In genomic region chr5:69415584-69415958, GRCh38 we compare ENCODE assay signal across 9 cellular contexts. TPM values are rescaled to one million over a fixed set of nuclear protein-coding genes. Genes with fewer than 3 reads are reported as not detected.
DNase-seq lines count a peak whose midpoint lies in the region; ATAC-seq, FAIRE-seq and TF ChIP-seq lines count a peak whose summit lies in the region.
"Had no signal": no experiment of that assay in that cellular context is flagged by ENCODE, and none has a peak within 500 bp of the region (broad histone marks: within the 10 kb centered on the region; RNA-seq: fewer than 3 reads in every experiment).

No MANE protein-coding gene starts in this region.

- DNase-seq in A549 (ENCODE audit: low read depth in 1 of 2, low spot score in 1 of 2) (no peak), breast epithelium (ENCODE audit: low spot score in 2 of 2) (peak in 1 of 2 donors; percentile 27), memory B cell (ENCODE audit: low spot score in 2 of 2) (no peak), mesenteric fat pad (ENCODE audit: low spot score) (no peak)
- no peak for DNase-seq in effector CD4-positive, alpha-beta T cell
- DNase-seq in stimulated activated naive CD4-positive, alpha-beta T cell (lab: John Stamatoyannopoulos, UW): no peak

- TF ChIP-seq POLR2A in A549 (IDR thresholded peaks at IDR 0.05; ENCODE audit: low read length) (no peak), breast epithelium (IDR thresholded peaks at IDR 0.05) (no peak)

- TF ChIP-seq CTCF in A549 (IDR thresholded peaks at IDR 0.05) (no peak), HEK293 (tag by site-specific recombination; IDR thresholded peaks at IDR 0.05) (no peak), breast epithelium (IDR thresholded peaks at IDR 0.05) (no peak)

- CTCF ChIA-PET in A549 (lab: Yijun Ruan, JAX): interaction anchor here (1.1 to 1.4 kb wide), 3 partner anchors 68 to 81 kb away, joined by 3 to 4 read pairs (median 3); no protein-coding TSS in a partner anchor
- CTCF ChIA-PET in HEK293 (lab: Yijun Ruan, JAX): interaction anchor here (0.6 kb wide), 1 partner anchor 453 kb away, joined by 4 read pairs; no protein-coding TSS in a partner anchor

- H3K27ac Mint-ChIP-seq in memory B cell: no peak overlapping the region

- peak overlapping the region; percentile 77 to 89 for H3K27ac ChIP-seq in A549
- H3K27ac ChIP-seq in HEK293 (ENCODE audit: extremely low read depth, low read depth, low read length): peak overlapping the region; percentile 88; the same call in 1 of the 2 replicates
- peak overlapping the region; percentile 90 to 94 for H3K27ac ChIP-seq in breast epithelium
- H3K27ac ChIP-seq: SK-N-MC had no signal

- TF ChIP-seq RAD21 in A549 (conservative IDR thresholded peaks at IDR 0.05 in 1 of 2, IDR thresholded peaks at IDR 0.05 in 1 of 2): no peak

- intact Hi-C loops in breast epithelium (cut with DNase I; ENCODE audit: low total_unique reads): no loop called here

- H3K4me1 ChIP-seq in A549 (peaks cover 7% of the 10 kb centered on the region; the same call in 1 of the 3 replicates), HEK293 (ENCODE audit: control insufficient read depth, insufficient read depth, low read length) (no peaks in the 10 kb centered on the region; the same call in 1 of the 2 replicates), breast epithelium (no peaks in the 10 kb centered on the region)

- no peak for FAIRE-seq in A549 (lab: Jason Lieb, UNC)

- H3K9me3 ChIP-seq in A549: no peaks in the 10 kb centered on the region
- no peaks in the 10 kb centered on the region for H3K9me3 ChIP-seq in HEK293 (ENCODE audit: control insufficient read depth, insufficient read depth, low read depth, low read length)
- no peaks in the 10 kb centered on the region for H3K9me3 ChIP-seq in breast epithelium

- ATAC-seq in A549 (no peak), memory B cell (ENCODE audit: low read depth) (no peak), GM18498 (IDR thresholded peaks at IDR 0.05; ENCODE audit: unreplicated experiment) (no peak)

- peak overlapping the region; percentile 76 for H3K4me3 ChIP-seq in A549
- H3K4me3 ChIP-seq in HEK293 (ENCODE audit: low read depth, low read length): peak overlapping the region; percentile 79
- H3K4me3 ChIP-seq in breast epithelium: peak overlapping the region; percentile 46 to 77 (median 73)
- H3K4me3 ChIP-seq: SK-N-MC had no signal

- no peaks in the 10 kb centered on the region for H3K27me3 ChIP-seq in breast epithelium

- 56% methylated on average over 18 of the region's 18 CpGs for WGBS in A549 (ENCODE audit: missing lambda C conversion rate)

- H3K27me3 Mint-ChIP-seq in memory B cell: no peaks in the 10 kb centered on the region

- peaks cover 6% of the 10 kb centered on the region for H3K4me1 Mint-ChIP-seq in memory B cell

- peak overlapping the region; percentile 81 for H3K4me3 Mint-ChIP-seq in memory B cell

- POLR2A ChIA-PET in A549 (lab: Yijun Ruan, JAX): no interaction called here
- POLR2A ChIA-PET in HEK293 (lab: Yijun Ruan, JAX): no interaction called here

- H3K4me2 ChIP-seq in A549: peak overlapping the region; percentile 87

- peaks cover 7 to 52% of the 10 kb centered on the region in 2 experiments; a peak in 2 of 3 replicates for H3K36me3 ChIP-seq in HEK293 (ENCODE audit: control insufficient read depth in 2 of 2, insufficient read depth in 1 of 2, low read length in 2 of 2)
- peaks cover 6% of the 10 kb centered on the region for H3K36me3 ChIP-seq in breast epithelium

- TF ChIP-seq EP300 in A549 (IDR thresholded peaks at IDR 0.05): no peak

- H3K36me3 Mint-ChIP-seq in memory B cell: peaks cover 12% of the 10 kb centered on the region

- H3K9me3 Mint-ChIP-seq in memory B cell: no peaks in the 10 kb centered on the region

TF ChIP-seq in A549, 52 proteins besides CTCF, POLR2A, EP300 and RAD21 (continues in another document):
- TF ChIP-seq MAZ (IDR thresholded peaks at IDR 0.05; ENCODE audit: borderline replicate concordance, low read depth, low read length) (no peak), ESRRA (IDR thresholded peaks at IDR 0.05; ENCODE audit: borderline replicate concordance, low read length) (no peak), JUN (IDR thresholded peaks at IDR 0.05) (no peak), ZSCAN20 (CRISPR knock-in tag; IDR thresholded peaks at IDR 0.05) (no peak), SMC3 (IDR thresholded peaks at IDR 0.05) (no peak), HOXA7 (CRISPR knock-in tag; IDR thresholded peaks at IDR 0.05) (no peak), FOSB (CRISPR knock-in tag; IDR thresholded peaks at IDR 0.05) (no peak), TP53 (CRISPR knock-in tag; IDR thresholded peaks at IDR 0.05) (no peak), EHMT2 (IDR thresholded peaks at IDR 0.05; ENCODE audit: low read depth) (no peak), GATA3 (IDR thresholded peaks at IDR 0.05; ENCODE audit: borderline replicate concordance) (no peak), HOXB5 (CRISPR knock-in tag; IDR thresholded peaks at IDR 0.05) (no peak), NFE2L2 (conservative IDR thresholded peaks at IDR 0.05; ENCODE audit: low read length) (no peak), CBX8 (IDR thresholded peaks at IDR 0.05) (no peak), HES2 (IDR thresholded peaks at IDR 0.05) (no peak), HEYL (CRISPR knock-in tag; IDR thresholded peaks at IDR 0.05) (no peak), RNF2 (IDR thresholded peaks at IDR 0.05; ENCODE audit: borderline replicate concordance, low read depth) (no peak), RARB (CRISPR knock-in tag; IDR thresholded peaks at IDR 0.05) (no peak)

TF ChIP-seq in HEK293, 187 proteins besides CTCF, POLR2A, EP300 and RAD21:
- TF ChIP-seq ZBTB20 (tag by site-specific recombination; IDR thresholded peaks at IDR 0.05): no peak
- peak; percentile 83 for TF ChIP-seq ZNF335 (tag by site-specific recombination; conservative IDR thresholded peaks at IDR 0.05)
- TF ChIP-seq, protein P1, sequence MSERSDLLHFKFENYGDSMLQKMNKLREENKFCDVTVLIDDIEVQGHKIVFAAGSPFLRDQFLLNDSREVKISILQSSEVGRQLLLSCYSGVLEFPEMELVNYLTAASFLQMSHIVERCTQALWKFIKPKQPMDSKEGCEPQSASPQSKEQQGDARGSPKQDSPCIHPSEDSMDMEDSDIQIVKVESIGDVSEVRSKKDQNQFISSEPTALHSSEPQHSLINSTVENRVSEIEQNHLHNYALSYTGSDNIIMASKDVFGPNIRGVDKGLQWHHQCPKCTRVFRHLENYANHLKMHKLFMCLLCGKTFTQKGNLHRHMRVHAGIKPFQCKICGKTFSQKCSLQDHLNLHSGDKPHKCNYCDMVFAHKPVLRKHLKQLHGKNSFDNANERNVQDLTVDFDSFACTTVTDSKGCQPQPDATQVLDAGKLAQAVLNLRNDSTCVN (tag by site-specific recombination; optimal IDR thresholded peaks at IDR 0.05): peak; percentile 35
- peak; percentile 83 for TF ChIP-seq YY2 (tag by site-specific recombination; IDR thresholded peaks at IDR 0.05)
- no peak for TF ChIP-seq ZNF48 (tag by site-specific recombination; IDR thresholded peaks at IDR 0.05)
- peak; percentile 100 for TF ChIP-seq ZFP37 (tag by site-specific recombination; IDR thresholded peaks at IDR 0.05)
- peak; percentile 70 for TF ChIP-seq YY1 (tag by site-specific recombination; IDR thresholded peaks at IDR 0.05)
TF ChIP-seq in HEK293: peak in this region for 5.

RNA-seq across cellular contexts. Expression of gene MARVELD2, which starts 0.7 kb away (rescaled TPM):
- polyA plus RNA-seq in A549 (2011; rRNA removed) (9.3 and 10.2 TPM in 2 replicates), A549 (2017; fragmentation: RNase III; extraction: RNeasy Plus Mini Kit Qiagen cat#74134 plus additional on column Dnase treatment) (2.3 to 2.9 TPM (median 2.3 TPM) in 3 replicates)
- 1.6 and 1.9 TPM in 2 replicates for polyA plus RNA-seq in A549 (2012; cell fraction: cytosol; rRNA removed)
- 0.94 and 1.1 TPM in 2 replicates for polyA plus RNA-seq in A549 (2012; cell fraction: nucleus; rRNA removed)
- 14.0 and 17.8 TPM in 2 replicates for polyA minus RNA-seq in A549 (2011; rRNA and poly(A)+ RNA removed)
- total RNA-seq in breast epithelium (10 to 100 TPM in 2 of 3 donors, under 1 TPM in 1; 0.32 to 24.7 (median 11.1) TPM), mesenteric fat pad (0.58 TPM)

RNA-seq across cellular contexts. Expression of gene RAD17, which starts 46.0 kb away (rescaled TPM):
- polyA plus RNA-seq in A549 (2011; rRNA removed): 24.3 TPM in 2 replicates
- 6.6 and 7.4 TPM in 2 replicates for polyA plus RNA-seq in A549 (2012; cell fraction: cytosol; rRNA removed)
- 6.5 and 10.1 TPM in 2 replicates for polyA plus RNA-seq in A549 (2012; cell fraction: nucleus; rRNA removed)
- 12.8 to 13.3 TPM (median 13.2 TPM) in 3 replicates for polyA plus RNA-seq in A549 (2017; fragmentation: RNase III; extraction: RNeasy Plus Mini Kit Qiagen cat#74134 plus additional on column Dnase treatment)
- polyA minus RNA-seq in A549 (2011; rRNA and poly(A)+ RNA removed): 22.8 and 25.5 TPM in 2 replicates
- 10 to 100 TPM; 14.6 to 24.1 (median 14.7) TPM for total RNA-seq in breast epithelium
- total RNA-seq in mesenteric fat pad: 18.4 TPM

RNA-seq across cellular contexts. Expression of gene AK6, which starts 46.3 kb away (rescaled TPM):
- polyA plus RNA-seq in A549 (2011; rRNA removed): 68.8 and 108 TPM in 2 replicates
- polyA plus RNA-seq in A549 (2012; cell fraction: cytosol; rRNA removed): 16.4 and 22.8 TPM in 2 replicates
- polyA plus RNA-seq in A549 (2012; cell fraction: nucleus; rRNA removed): 3.3 and 6.2 TPM in 2 replicates
- 83.4 to 86.6 TPM (median 85.3 TPM) in 3 replicates for polyA plus RNA-seq in A549 (2017; fragmentation: RNase III; extraction: RNeasy Plus Mini Kit Qiagen cat#74134 plus additional on column Dnase treatment)
- 7.7 and 9.1 TPM in 2 replicates for polyA minus RNA-seq in A549 (2011; rRNA and poly(A)+ RNA removed)
- total RNA-seq in breast epithelium: 10 to 100 TPM; 19.5 to 35.8 (median 25.6) TPM
- 44.9 TPM for total RNA-seq in mesenteric fat pad

RNA-seq across cellular contexts. Expression of gene TAF9, which starts 46.3 kb away (rescaled TPM):
- polyA plus RNA-seq in A549 (2011; rRNA removed) (256 and 269 TPM in 2 replicates), A549 (2017; fragmentation: RNase III; extraction: RNeasy Plus Mini Kit Qiagen cat#74134 plus additional on column Dnase treatment) (112 to 123 TPM (median 118 TPM) in 3 replicates)
- 97.5 and 98.4 TPM in 2 replicates for polyA plus RNA-seq in A549 (2012; cell fraction: cytosol; rRNA removed)
- polyA plus RNA-seq in A549 (2012; cell fraction: nucleus; rRNA removed): 28.3 and 49.4 TPM in 2 replicates
- 55.0 and 60.5 TPM in 2 replicates for polyA minus RNA-seq in A549 (2011; rRNA and poly(A)+ RNA removed)
- total RNA-seq in breast epithelium (10 to 100 TPM; 35.4 to 44.9 (median 38.3) TPM), mesenteric fat pad (62.1 TPM)
